9 cellular contexts compared by ENCODE assay signal in genomic region chr5:134567651-134568338, GRCh38. TPM values are rescaled to one million over a fixed set of nuclear protein-coding genes. Genes with fewer than 3 reads are reported as not detected.
DNase-seq lines count a peak whose midpoint lies in the region; ATAC-seq and TF ChIP-seq lines count a peak whose summit lies in the region.
"Had no signal": no experiment of that assay in that cellular context is flagged by ENCODE, and none has a peak within 500 bp of the region (broad histone marks: within the 10 kb centered on the region; RNA-seq: fewer than 3 reads in every experiment).

No MANE protein-coding gene starts in this region.

- no peak for ATAC-seq in WTC11

- no peak overlapping the region for H3K4me3 Mint-ChIP-seq in WTC11
- no peak overlapping the region for H3K4me3 Mint-ChIP-seq in endodermal cell
- H3K4me3 Mint-ChIP-seq: type B pancreatic cell had no signal

- no peak for TF ChIP-seq POLR2A in sigmoid colon (IDR thresholded peaks at IDR 0.05)

- POLR2A ChIA-PET in WTC11 (lab: Charles Lee) = no interaction called here

- H3K9me3 ChIP-seq in sigmoid colon (no peaks in the 10 kb centered on the region), endodermal cell (ENCODE audit: control insufficient read depth, low read length) (no peaks in the 10 kb centered on the region)

- peak overlapping the region; percentile 34; the same call in 1 of the 2 replicates for H3K27ac Mint-ChIP-seq in WTC11
- no peak overlapping the region for H3K27ac Mint-ChIP-seq in endodermal cell
- H3K27ac Mint-ChIP-seq: type B pancreatic cell had no signal

- TF ChIP-seq EP300 in sigmoid colon (IDR thresholded peaks at IDR 0.05) = no peak

- H3K27me3 Mint-ChIP-seq in WTC11 (ENCODE audit: low read depth) = no peaks in the 10 kb centered on the region
- H3K27me3 Mint-ChIP-seq in endodermal cell (ENCODE audit: insufficient read depth) = no peaks in the 10 kb centered on the region
- H3K27me3 Mint-ChIP-seq: type B pancreatic cell had no signal

- H3K27me3 ChIP-seq in sigmoid colon = no peaks in the 10 kb centered on the region
- H3K27me3 ChIP-seq in endodermal cell (ENCODE audit: control insufficient read depth, insufficient read depth, low read length, poor library complexity, severe bottlenecking) = no peaks in the 10 kb centered on the region

- peak overlapping the region; percentile 19 to 77 (median 48) for H3K27ac ChIP-seq in sigmoid colon
- no peak overlapping the region for H3K27ac ChIP-seq in endodermal cell (ENCODE audit: low read depth, low read length)

- peak; percentile 72 for DNase-seq in EH (ENCODE audit: low read depth)
- no peak for DNase-seq in WTC11 (ENCODE audit: low spot score)
- DNase-seq in foreskin fibroblast = peak; percentile 76 to 84
- DNase-seq in sigmoid colon = peak; percentile 86
- no peak for DNase-seq in activated CD4-positive, CD25-positive, alpha-beta regulatory T cell treated with anti-CD3 and anti-CD28 coated beads, Interleukin-2, amount 50 U/mL, for 72 hours
- no peak for DNase-seq in NOMO-1 treated with dmso at 0.1 percent for 144 hours (lab: John Stamatoyannopoulos, UW; ENCODE audit: unreplicated experiment)
- DNase-seq in NCI-H187 (lab: John Stamatoyannopoulos, UW) = no peak
- no peak for DNase-seq in endodermal cell

- 79 to 83% methylated on average over 6 of the region's 6 CpGs for WGBS in sigmoid colon, 2 donors
- 92% methylated on average over 5 to 6 of the region's 6 CpGs for WGBS in endodermal cell (ENCODE audit: insufficient coverage in 1 of 2, insufficient read length in 1 of 2), 2 experiments

- no peak overlapping the region for H3K9ac ChIP-seq in endodermal cell (ENCODE audit: extremely low read depth, low read length, poor library complexity, severe bottlenecking)

- H3K4me3 ChIP-seq in foreskin fibroblast (ENCODE audit: low read depth in 1 of 2, low read length in 2 of 2) = no peak overlapping the region
- no peak overlapping the region for H3K4me3 ChIP-seq in sigmoid colon
- H3K4me3 ChIP-seq in endodermal cell (ENCODE audit: low read length) = no peak overlapping the region

- H3K4me1 ChIP-seq in sigmoid colon (peaks cover 0 to 40% (median 37%) of the 10 kb centered on the region in 4 donors), endodermal cell (ENCODE audit: control insufficient read depth, insufficient read depth, low read length) (no peaks in the 10 kb centered on the region)

- TF ChIP-seq CTCF in WTC11 (IDR thresholded peaks at IDR 0.05) (no peak), foreskin fibroblast (IDR thresholded peaks at IDR 0.05; ENCODE audit: low read depth, low read length) (no peak), sigmoid colon (IDR thresholded peaks at IDR 0.05) (no peak), endodermal cell (conservative IDR thresholded peaks at IDR 0.05) (no peak)

- intact Hi-C loops in sigmoid colon (cut with DNase I) = no loop called here

- H3K9me3 Mint-ChIP-seq in WTC11 (no peaks in the 10 kb centered on the region), endodermal cell (no peaks in the 10 kb centered on the region)
- H3K9me3 Mint-ChIP-seq: type B pancreatic cell had no signal

- CTCF ChIA-PET in WTC11 (lab: Charles Lee) = interaction anchor here (0.5 to 1.0 kb wide), 4 partner anchors 10 to 43 kb away, joined by 3 to 4 read pairs (median 3); no protein-coding TSS in a partner anchor

- H3K36me3 ChIP-seq in sigmoid colon = peaks cover 44 to 93% (median 64%) of the 10 kb centered on the region in 4 donors
- peaks cover 36% of the 10 kb centered on the region for H3K36me3 ChIP-seq in endodermal cell (ENCODE audit: control insufficient read depth, insufficient read depth, low read length)

- H3K4me1 Mint-ChIP-seq in WTC11 (0 out of 2 replicates have a peak, but pooled peaks cover 2% of the 10 kb centered on the region), endodermal cell (no peaks in the 10 kb centered on the region)

- peaks cover 45% of the 10 kb centered on the region for H3K36me3 Mint-ChIP-seq in WTC11
- H3K36me3 Mint-ChIP-seq in endodermal cell (ENCODE audit: low read depth) = peaks cover 64% of the 10 kb centered on the region
- H3K36me3 Mint-ChIP-seq: type B pancreatic cell had no signal

TF ChIP-seq in WTC11, 78 proteins besides CTCF, POLR2A, EP300 and RAD21:
- TF ChIP-seq TCF7 (CRISPR knock-in tag; IDR thresholded peaks at IDR 0.05; ENCODE audit: low read depth) = no peak
- TF ChIP-seq IRF2 (CRISPR knock-in tag; IDR thresholded peaks at IDR 0.05; ENCODE audit: borderline replicate concordance, low read depth) = no peak
- no peak for TF ChIP-seq HMGXB4 (CRISPR knock-in tag; IDR thresholded peaks at IDR 0.05)
- no peak for TF ChIP-seq RORB (CRISPR knock-in tag; IDR thresholded peaks at IDR 0.05)
- TF ChIP-seq, protein P1, sequence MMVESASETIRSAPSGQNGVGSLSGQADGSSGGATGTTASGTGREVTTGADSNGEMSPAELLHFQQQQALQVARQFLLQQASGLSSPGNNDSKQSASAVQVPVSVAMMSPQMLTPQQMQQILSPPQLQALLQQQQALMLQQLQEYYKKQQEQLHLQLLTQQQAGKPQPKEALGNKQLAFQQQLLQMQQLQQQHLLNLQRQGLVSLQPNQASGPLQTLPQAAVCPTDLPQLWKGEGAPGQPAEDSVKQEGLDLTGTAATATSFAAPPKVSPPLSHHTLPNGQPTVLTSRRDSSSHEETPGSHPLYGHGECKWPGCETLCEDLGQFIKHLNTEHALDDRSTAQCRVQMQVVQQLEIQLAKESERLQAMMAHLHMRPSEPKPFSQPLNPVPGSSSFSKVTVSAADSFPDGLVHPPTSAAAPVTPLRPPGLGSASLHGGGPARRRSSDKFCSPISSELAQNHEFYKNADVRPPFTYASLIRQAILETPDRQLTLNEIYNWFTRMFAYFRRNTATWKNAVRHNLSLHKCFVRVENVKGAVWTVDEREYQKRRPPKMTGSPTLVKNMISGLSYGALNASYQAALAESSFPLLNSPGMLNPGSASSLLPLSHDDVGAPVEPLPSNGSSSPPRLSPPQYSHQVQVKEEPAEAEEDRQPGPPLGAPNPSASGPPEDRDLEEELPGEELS (CRISPR knock-in tag; IDR thresholded peaks at IDR 0.05) = no peak
- TF ChIP-seq, protein P2, sequence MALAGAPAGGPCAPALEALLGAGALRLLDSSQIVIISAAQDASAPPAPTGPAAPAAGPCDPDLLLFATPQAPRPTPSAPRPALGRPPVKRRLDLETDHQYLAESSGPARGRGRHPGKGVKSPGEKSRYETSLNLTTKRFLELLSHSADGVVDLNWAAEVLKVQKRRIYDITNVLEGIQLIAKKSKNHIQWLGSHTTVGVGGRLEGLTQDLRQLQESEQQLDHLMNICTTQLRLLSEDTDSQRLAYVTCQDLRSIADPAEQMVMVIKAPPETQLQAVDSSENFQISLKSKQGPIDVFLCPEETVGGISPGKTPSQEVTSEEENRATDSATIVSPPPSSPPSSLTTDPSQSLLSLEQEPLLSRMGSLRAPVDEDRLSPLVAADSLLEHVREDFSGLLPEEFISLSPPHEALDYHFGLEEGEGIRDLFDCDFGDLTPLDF (CRISPR knock-in tag; IDR thresholded peaks at IDR 0.05) = no peak
- TF ChIP-seq OVOL2 (CRISPR knock-in tag; IDR thresholded peaks at IDR 0.05; ENCODE audit: borderline replicate concordance) = no peak

RNA-seq across cellular contexts. Expression of gene JADE2, which starts 42.3 kb away (rescaled TPM):
- 39.4 to 46.2 TPM (median 40.8 TPM) in 3 replicates for total RNA-seq in WTC11 (2021)
- 10 to 100 TPM; 38.5 to 53.8 (median 44.7) TPM for total RNA-seq in sigmoid colon
- polyA plus RNA-seq in sigmoid colon = 10 to 100 TPM in 1 of 3 donors, 1 to 10 TPM in 2; 4.9 to 34.5 (median 6.0) TPM
- total RNA-seq in endodermal cell = 10 to 100 TPM; 33.9 to 51.9 TPM
- polyA plus RNA-seq in endodermal cell (2013, experiment 1 of 2) = 4.3 TPM
- 4.5 TPM for polyA plus RNA-seq in endodermal cell (2013, experiment 2 of 2)

Comparison
In these comparisons a context has a peak if more than half of its experiments do, and no peak if none do; other contexts are left out.
1. DNase-seq: peak in EH (single experiment), foreskin fibroblast (2 of 2) and sigmoid colon (single experiment); none in WTC11 (single experiment), activated CD4-positive, CD25-positive, alpha-beta regulatory T cell treated with anti-CD3 and anti-CD28 coated beads, Interleukin-2, amount 50 U/mL, for 72 hours (single experiment), NOMO-1 treated with dmso at 0.1 percent for 144 hours (single experiment), NCI-H187 (0 of 2) and endodermal cell (single experiment).